38 cellular contexts compared by ENCODE assay signal in the genomic region with DNA sequence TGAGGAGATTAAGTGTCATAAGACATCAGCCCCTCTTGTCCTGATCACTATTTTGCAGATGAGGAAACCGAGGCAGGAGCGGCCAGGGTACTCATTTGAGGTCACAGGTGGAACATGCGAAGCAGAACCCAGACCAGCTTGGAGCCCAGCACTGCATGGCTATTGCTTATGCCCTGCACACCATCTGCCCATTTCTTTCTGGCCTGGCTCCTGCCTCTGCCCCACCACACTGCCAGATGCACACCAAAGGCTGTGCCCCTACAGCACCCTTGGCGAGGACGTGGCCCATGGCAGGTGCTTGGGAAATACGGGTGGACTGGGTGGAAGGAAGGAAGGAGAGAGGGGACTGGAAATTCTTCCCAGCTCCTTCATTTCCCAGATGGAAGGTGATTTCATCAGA.
"Had no signal": no experiment of that assay in that cellular context is flagged by ENCODE, and none has a peak within 500 bp of the region (broad histone marks: within the 10 kb centered on the region; RNA-seq: fewer than 3 reads in every experiment).

No MANE protein-coding gene starts in this region.

- H3K36me3 ChIP-seq: ascending aorta, cardiac muscle cell had no signal

- H3K4me3 Mint-ChIP-seq: activated CD4-positive, alpha-beta memory T cell treated with anti-CD3 and anti-CD28 coated beads, Interleukin-2, amount 10 ng/mL, durations not matched to agents 7 days and 5 days; activated CD4-positive, alpha-beta T cell treated with anti-CD3 and anti-CD28 coated beads for 36 hours; activated CD4-positive, alpha-beta T cell treated with anti-CD3 and anti-CD28 coated beads, Interleukin-2, amount 10 ng/mL, durations not matched to agents 7 days and 5 days; activated CD8-positive, alpha-beta memory T cell treated with anti-CD3 and anti-CD28 coated beads, Interleukin-2, amount 10 ng/mL, durations not matched to agents 7 days and 5 days; activated CD8-positive, alpha-beta T cell treated with anti-CD3 and anti-CD28 coated beads, Interleukin-2, amount 10 ng/mL, durations not matched to agents 7 days and 5 days; activated naive CD4-positive, alpha-beta T cell treated with anti-CD3 and anti-CD28 coated beads, Interleukin-2, amount 10 ng/mL, durations not matched to agents 7 days and 5 days; activated naive CD4-positive, alpha-beta T cell treated with anti-CD3 and anti-CD28 coated beads, Interleukin-2, amount 50 U/mL, for 24 hours; activated naive CD8-positive, alpha-beta T cell; activated naive CD8-positive, alpha-beta T cell treated with anti-CD3 and anti-CD28 coated beads, Interleukin-2, amount 10 ng/mL, durations not matched to agents 7 days and 5 days; activated naive CD8-positive, alpha-beta T cell treated with anti-CD3 and anti-CD28 coated beads, Interleukin-2, amount 50 U/mL, for 24 hours; activated T-cell treated with anti-CD3 and anti-CD28 coated beads, Interleukin-2, amount 50 U/mL, for 24 hours; brain; central memory CD8-positive, alpha-beta T cell; T-helper 1 cell treated with Interleukin-12 subunit alpha and Interleukin-12 subunit beta and Interleukin-4 antibody, amounts not matched to agents 30 μg/mL and 1 μg/mL, for 36 hours; T-helper 2 cell treated with Interferon-gamma antibody and Interleukin-4, amounts not matched to agents 5 μg/mL and 100 μg/mL, for 36 hours; WTC11 had no signal

- H3K27me3 ChIP-seq: ascending aorta, cardiac muscle cell had no signal

- ATAC-seq: activated CD4-positive, alpha-beta T cell treated with anti-CD3 and anti-CD28 coated beads for 36 hours; activated CD4-positive, CD25-positive, alpha-beta regulatory T cell treated with anti-CD3 and anti-CD28 coated beads, Interleukin-2, amount 50 U/mL, for 24 hours; activated CD8-positive, alpha-beta memory T cell treated with anti-CD3 and anti-CD28 coated beads, Interleukin-2, amount 10 ng/mL, durations not matched to agents 7 days and 5 days; activated CD8-positive, alpha-beta T cell treated with anti-CD3 and anti-CD28 coated beads, Interleukin-2, amount 10 ng/mL, durations not matched to agents 7 days and 5 days; activated naive CD8-positive, alpha-beta T cell treated with anti-CD3 and anti-CD28 coated beads, Interleukin-2, amount 50 U/mL, for 24 hours; WTC11 had no signal

- H3K4me1 ChIP-seq: ascending aorta had no signal

- H3K36me3 Mint-ChIP-seq: activated CD8-positive, alpha-beta memory T cell treated with anti-CD3 and anti-CD28 coated beads, Interleukin-2, amount 10 ng/mL, durations not matched to agents 7 days and 5 days; activated naive CD4-positive, alpha-beta T cell treated with anti-CD3 and anti-CD28 coated beads, Interleukin-2, amount 10 ng/mL, durations not matched to agents 7 days and 5 days; activated naive CD4-positive, alpha-beta T cell treated with anti-CD3 and anti-CD28 coated beads, Interleukin-2, amount 50 U/mL, for 24 hours; activated naive CD8-positive, alpha-beta T cell; activated naive CD8-positive, alpha-beta T cell treated with anti-CD3 and anti-CD28 coated beads, Interleukin-2, amount 10 ng/mL, durations not matched to agents 7 days and 5 days; brain; WTC11 had no signal

- H3K9me3 Mint-ChIP-seq: activated CD4-positive, alpha-beta memory T cell treated with anti-CD3 and anti-CD28 coated beads, Interleukin-2, amount 10 ng/mL, durations not matched to agents 7 days and 5 days; activated CD4-positive, alpha-beta T cell treated with anti-CD3 and anti-CD28 coated beads, Interleukin-2, amount 10 ng/mL, durations not matched to agents 7 days and 5 days; activated naive CD4-positive, alpha-beta T cell treated with anti-CD3 and anti-CD28 coated beads, Interleukin-2, amount 10 ng/mL, durations not matched to agents 7 days and 5 days; activated naive CD4-positive, alpha-beta T cell treated with anti-CD3 and anti-CD28 coated beads, Interleukin-2, amount 50 U/mL, for 24 hours; activated naive CD8-positive, alpha-beta T cell treated with anti-CD3 and anti-CD28 coated beads, Interleukin-2, amount 50 U/mL, for 24 hours; activated T-cell treated with anti-CD3 and anti-CD28 coated beads, Interleukin-2, amount 50 U/mL, for 24 hours; activated T-helper 2 cell treated with anti-CD3 and anti-CD28 coated beads, Interferon-gamma antibody, Interleukin-2, Interleukin-4, amounts not matched to agents 10 μg/mL and 5 μg/mL and 100 μg/mL, durations not matched to agents 14 hours and 24 hours and 36 hours; central memory CD8-positive, alpha-beta T cell; T-helper 1 cell treated with Interleukin-12 subunit alpha and Interleukin-12 subunit beta and Interleukin-4 antibody, amounts not matched to agents 30 μg/mL and 1 μg/mL, for 36 hours had no signal

- H3K27ac ChIP-seq: ascending aorta, cardiac muscle cell, VCaP had no signal

- H3K27ac Mint-ChIP-seq: activated CD4-positive, alpha-beta memory T cell treated with anti-CD3 and anti-CD28 coated beads, Interleukin-2, amount 10 ng/mL, durations not matched to agents 7 days and 5 days; activated CD4-positive, alpha-beta T cell treated with anti-CD3 and anti-CD28 coated beads for 36 hours; activated CD4-positive, alpha-beta T cell treated with anti-CD3 and anti-CD28 coated beads, Interleukin-2, amount 10 ng/mL, durations not matched to agents 7 days and 5 days; activated CD8-positive, alpha-beta memory T cell treated with anti-CD3 and anti-CD28 coated beads, Interleukin-2, amount 10 ng/mL, durations not matched to agents 7 days and 5 days; activated CD8-positive, alpha-beta T cell treated with anti-CD3 and anti-CD28 coated beads, Interleukin-2, amount 10 ng/mL, durations not matched to agents 7 days and 5 days; activated naive CD4-positive, alpha-beta T cell treated with anti-CD3 and anti-CD28 coated beads, Interleukin-2, amount 10 ng/mL, durations not matched to agents 7 days and 5 days; activated naive CD4-positive, alpha-beta T cell treated with anti-CD3 and anti-CD28 coated beads, Interleukin-2, amount 50 U/mL, for 24 hours; activated naive CD8-positive, alpha-beta T cell; activated naive CD8-positive, alpha-beta T cell treated with anti-CD3 and anti-CD28 coated beads, Interleukin-2, amount 10 ng/mL, durations not matched to agents 7 days and 5 days; activated naive CD8-positive, alpha-beta T cell treated with anti-CD3 and anti-CD28 coated beads, Interleukin-2, amount 50 U/mL, for 24 hours; activated T-cell treated with anti-CD3 and anti-CD28 coated beads, Interleukin-2, amount 50 U/mL, for 24 hours; activated T-helper 2 cell treated with anti-CD3 and anti-CD28 coated beads, Interferon-gamma antibody, Interleukin-2, Interleukin-4, amounts not matched to agents 10 μg/mL and 5 μg/mL and 100 μg/mL, durations not matched to agents 14 hours and 24 hours and 36 hours; T-helper 1 cell treated with Interleukin-12 subunit alpha and Interleukin-12 subunit beta and Interleukin-4 antibody, amounts not matched to agents 30 μg/mL and 1 μg/mL, for 36 hours; T-helper 2 cell treated with Interferon-gamma antibody and Interleukin-4, amounts not matched to agents 5 μg/mL and 100 μg/mL, for 36 hours; WTC11 had no signal

- H3K4me3 ChIP-seq: ascending aorta, cardiac muscle cell had no signal

- DNase-seq: activated CD4-positive, alpha-beta memory T cell treated with anti-CD3 and anti-CD28 coated beads, Interleukin-2, amount 10 ng/mL, durations not matched to agents 7 days and 5 days; activated CD4-positive, alpha-beta T cell treated with anti-CD3 and anti-CD28 coated beads for 1 hour; activated CD4-positive, alpha-beta T cell treated with anti-CD3 and anti-CD28 coated beads for 36 hours; activated CD4-positive, alpha-beta T cell treated with anti-CD3 and anti-CD28 coated beads for 48 hours; activated CD4-positive, alpha-beta T cell treated with anti-CD3 and anti-CD28 coated beads, Interleukin-2, amount 10 ng/mL, durations not matched to agents 7 days and 5 days; activated CD4-positive, alpha-beta T cell treated with anti-CD3 and anti-CD28 coated beads, Interleukin-2, amount 50 U/mL, for 48 hours; activated CD4-positive, CD25-positive, alpha-beta regulatory T cell; activated CD8-positive, alpha-beta memory T cell treated with anti-CD3 and anti-CD28 coated beads for 24 hours; activated CD8-positive, alpha-beta memory T cell treated with anti-CD3 and anti-CD28 coated beads, Interleukin-2, amount 10 ng/mL, durations not matched to agents 7 days and 5 days; activated CD8-positive, alpha-beta memory T cell treated with anti-CD3 and anti-CD28 coated beads, Interleukin-2, amount 50 U/mL, for 48 hours; activated CD8-positive, alpha-beta T cell treated with anti-CD3 and anti-CD28 coated beads, Interleukin-2, amount 10 ng/mL, durations not matched to agents 7 days and 5 days; activated effector memory CD4-positive, alpha-beta T cell treated with Interleukin-2 at 50 U/mL for 16 hours; activated gamma-delta T cell; activated naive CD4-positive, alpha-beta T cell treated with anti-CD3 and anti-CD28 coated beads, Interleukin-2, amount 10 ng/mL, durations not matched to agents 7 days and 5 days; activated naive CD4-positive, alpha-beta T cell treated with Interleukin-2 at 50 U/mL for 16 hours; activated naive CD8-positive, alpha-beta T cell treated with anti-CD3 and anti-CD28 coated beads, Interleukin-2, amount 10 ng/mL, durations not matched to agents 7 days and 5 days; activated naive CD8-positive, alpha-beta T cell treated with anti-CD3 and anti-CD28 coated beads, Interleukin-2, amount 50 U/mL, for 24 hours; activated T-cell treated with anti-CD3 and anti-CD28 coated beads, Interleukin-2, amount 50 U/mL, for 24 hours; activated T-cell treated with anti-CD3 and anti-CD28 coated beads, Interleukin-2, amount 50 U/mL, for 48 hours; amygdala; anterior cingulate cortex; caudate nucleus; cerebellar nuclear complex; T-helper 1 cell; T-helper 2 cell; T-helper 9 cell had no signal

- H3K4me1 Mint-ChIP-seq: activated CD4-positive, alpha-beta memory T cell treated with anti-CD3 and anti-CD28 coated beads, Interleukin-2, amount 10 ng/mL, durations not matched to agents 7 days and 5 days; activated CD4-positive, alpha-beta T cell treated with anti-CD3 and anti-CD28 coated beads for 36 hours; activated CD4-positive, alpha-beta T cell treated with anti-CD3 and anti-CD28 coated beads, Interleukin-2, amount 10 ng/mL, durations not matched to agents 7 days and 5 days; activated CD8-positive, alpha-beta memory T cell treated with anti-CD3 and anti-CD28 coated beads, Interleukin-2, amount 10 ng/mL, durations not matched to agents 7 days and 5 days; activated naive CD4-positive, alpha-beta T cell treated with anti-CD3 and anti-CD28 coated beads, Interleukin-2, amount 10 ng/mL, durations not matched to agents 7 days and 5 days; activated naive CD4-positive, alpha-beta T cell treated with anti-CD3 and anti-CD28 coated beads, Interleukin-2, amount 50 U/mL, for 24 hours; activated naive CD8-positive, alpha-beta T cell treated with anti-CD3 and anti-CD28 coated beads, Interleukin-2, amount 10 ng/mL, durations not matched to agents 7 days and 5 days; activated naive CD8-positive, alpha-beta T cell treated with anti-CD3 and anti-CD28 coated beads, Interleukin-2, amount 50 U/mL, for 24 hours; central memory CD8-positive, alpha-beta T cell had no signal

- H3K27me3 Mint-ChIP-seq: activated CD4-positive, alpha-beta memory T cell treated with anti-CD3 and anti-CD28 coated beads, Interleukin-2, amount 10 ng/mL, durations not matched to agents 7 days and 5 days; activated CD4-positive, alpha-beta T cell treated with anti-CD3 and anti-CD28 coated beads for 36 hours; activated CD4-positive, alpha-beta T cell treated with anti-CD3 and anti-CD28 coated beads, Interleukin-2, amount 10 ng/mL, durations not matched to agents 7 days and 5 days; activated CD8-positive, alpha-beta memory T cell treated with anti-CD3 and anti-CD28 coated beads, Interleukin-2, amount 10 ng/mL, durations not matched to agents 7 days and 5 days; activated naive CD4-positive, alpha-beta T cell treated with anti-CD3 and anti-CD28 coated beads, Interleukin-2, amount 10 ng/mL, durations not matched to agents 7 days and 5 days; activated naive CD4-positive, alpha-beta T cell treated with anti-CD3 and anti-CD28 coated beads, Interleukin-2, amount 50 U/mL, for 24 hours; activated naive CD8-positive, alpha-beta T cell treated with anti-CD3 and anti-CD28 coated beads, Interleukin-2, amount 10 ng/mL, durations not matched to agents 7 days and 5 days; activated naive CD8-positive, alpha-beta T cell treated with anti-CD3 and anti-CD28 coated beads, Interleukin-2, amount 50 U/mL, for 24 hours; activated T-cell treated with anti-CD3 and anti-CD28 coated beads, Interleukin-2, amount 50 U/mL, for 24 hours; brain; central memory CD8-positive, alpha-beta T cell had no signal
